2 cellular contexts compared by ENCODE assay signal in the genomic region with DNA sequence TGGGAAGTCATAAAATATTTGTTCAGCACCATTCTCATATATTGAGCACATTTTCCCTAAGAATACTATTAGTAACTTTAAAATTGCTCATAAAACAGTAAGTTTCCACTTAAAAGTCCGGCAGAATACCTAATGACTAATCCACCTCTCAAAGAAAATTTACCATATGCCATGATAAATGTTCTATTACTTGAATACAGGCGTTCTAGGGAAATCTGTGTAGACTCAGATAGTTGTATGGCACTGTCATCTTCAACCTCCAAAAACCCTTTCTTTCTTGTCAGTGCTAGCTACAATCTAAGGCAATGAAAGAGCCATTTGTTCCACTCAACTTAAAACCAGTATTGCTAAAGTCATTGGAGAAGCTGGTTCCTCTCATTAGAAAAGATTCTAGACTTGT.
TF ChIP-seq lines count a peak whose summit lies in the region.

No MANE protein-coding gene starts in this region.

TF ChIP-seq in SK-N-SH treated with all-trans-retinoic acid at 6 μM for 48 hours, 23 proteins besides CTCF, POLR2A, EP300 and RAD21 (continued from another document):
- TF ChIP-seq, protein P1, sequence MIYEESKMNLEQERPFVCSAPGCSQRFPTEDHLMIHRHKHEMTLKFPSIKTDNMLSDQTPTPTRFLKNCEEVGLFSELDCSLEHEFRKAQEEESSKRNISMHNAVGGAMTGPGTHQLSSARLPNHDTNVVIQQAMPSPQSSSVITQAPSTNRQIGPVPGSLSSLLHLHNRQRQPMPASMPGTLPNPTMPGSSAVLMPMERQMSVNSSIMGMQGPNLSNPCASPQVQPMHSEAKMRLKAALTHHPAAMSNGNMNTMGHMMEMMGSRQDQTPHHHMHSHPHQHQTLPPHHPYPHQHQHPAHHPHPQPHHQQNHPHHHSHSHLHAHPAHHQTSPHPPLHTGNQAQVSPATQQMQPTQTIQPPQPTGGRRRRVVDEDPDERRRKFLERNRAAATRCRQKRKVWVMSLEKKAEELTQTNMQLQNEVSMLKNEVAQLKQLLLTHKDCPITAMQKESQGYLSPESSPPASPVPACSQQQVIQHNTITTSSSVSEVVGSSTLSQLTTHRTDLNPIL (CRISPR knock-in tag; IDR thresholded peaks at IDR 0.05; ENCODE audit: low read depth) = peak; percentile 73; the same call in 1 of the 2 replicates
- no peak for TF ChIP-seq ZNF8 (CRISPR knock-in tag; IDR thresholded peaks at IDR 0.05)

TF ChIP-seq in SK-N-SH, 30 proteins besides CTCF, POLR2A, EP300 and RAD21 (continued from another document):
- TF ChIP-seq, protein P2, sequence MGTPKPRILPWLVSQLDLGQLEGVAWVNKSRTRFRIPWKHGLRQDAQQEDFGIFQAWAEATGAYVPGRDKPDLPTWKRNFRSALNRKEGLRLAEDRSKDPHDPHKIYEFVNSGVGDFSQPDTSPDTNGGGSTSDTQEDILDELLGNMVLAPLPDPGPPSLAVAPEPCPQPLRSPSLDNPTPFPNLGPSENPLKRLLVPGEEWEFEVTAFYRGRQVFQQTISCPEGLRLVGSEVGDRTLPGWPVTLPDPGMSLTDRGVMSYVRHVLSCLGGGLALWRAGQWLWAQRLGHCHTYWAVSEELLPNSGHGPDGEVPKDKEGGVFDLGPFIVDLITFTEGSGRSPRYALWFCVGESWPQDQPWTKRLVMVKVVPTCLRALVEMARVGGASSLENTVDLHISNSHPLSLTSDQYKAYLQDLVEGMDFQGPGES (IDR thresholded peaks at IDR 0.05; ENCODE audit: low read depth, low read length) = no peak
- TF ChIP-seq MEF2A (IDR thresholded peaks at IDR 0.05; ENCODE audit: borderline replicate concordance, low read depth) (no peak), NRF1 (IDR thresholded peaks at IDR 0.05; ENCODE audit: low read depth, low read length) (no peak)
